ENCODE assay signal across 22 cellular contexts in genomic region chr1:171583581-171584194, GRCh38. TPM values are rescaled to one million over a fixed set of nuclear protein-coding genes. Genes with fewer than 3 reads are reported as not detected.
DNase-seq lines count a peak whose midpoint lies in the region; ATAC-seq, FAIRE-seq and TF ChIP-seq lines count a peak whose summit lies in the region.
"Had no signal": no experiment of that assay in that cellular context is flagged by ENCODE, and none has a peak within 500 bp of the region (broad histone marks: within the 10 kb centered on the region; RNA-seq: fewer than 3 reads in every experiment).

No MANE protein-coding gene starts in this region.

- H3K79me2 ChIP-seq in GM23248 (ENCODE audit: insufficient read depth): peaks cover 19% of the 10 kb centered on the region

- no peaks in the 10 kb centered on the region for H4K20me1 ChIP-seq in GM23248 (ENCODE audit: insufficient read depth)

- H3K4me2 ChIP-seq in GM23248 (ENCODE audit: unreplicated experiment): no peak overlapping the region

- FAIRE-seq in D721Med (lab: Jason Lieb, UNC): peak; percentile 72
- FAIRE-seq in bronchial epithelial cell (lab: Jason Lieb, UNC): no peak
- FAIRE-seq: urothelium cell line had no signal

- in situ Hi-C loops in GM23248 (cut with MboI): no loop called here

- no peak overlapping the region for H3K9ac ChIP-seq in GM23248

- intact Hi-C loops in mucosa of descending colon (cut with DNase I, micrococcal nuclease): loop anchor here (10.0 kb wide), 2 partner anchors 59 to 69 kb away; no protein-coding TSS in a partner anchor

- no peaks in the 10 kb centered on the region for H3K9me2 ChIP-seq in GM23248 (ENCODE audit: insufficient read depth)

- no peak overlapping the region for H2AFZ ChIP-seq in GM23248

- H3K4me1 ChIP-seq in GM23248 (ENCODE audit: insufficient read depth): no peaks in the 10 kb centered on the region
- H3K4me1 ChIP-seq in mucosa of descending colon (ENCODE audit: low read depth): no peaks in the 10 kb centered on the region
- H3K4me1 ChIP-seq: ascending aorta had no signal

- TF ChIP-seq CTCF in D721Med (IDR thresholded peaks at IDR 0.05; ENCODE audit: insufficient read depth, missing control alignments) (no peak), bronchial epithelial cell (IDR thresholded peaks at IDR 0.05; ENCODE audit: insufficient read depth, low read length, severe bottlenecking) (no peak), mucosa of descending colon (IDR thresholded peaks at IDR 0.05) (no peak)

- ATAC-seq in mucosa of descending colon (no peak), HG03196 (IDR thresholded peaks at IDR 0.05; ENCODE audit: unreplicated experiment) (no peak)
- ATAC-seq: effector memory CD8-positive, alpha-beta T cell; HCT116; left ventricle myocardium superior had no signal

- no peaks in the 10 kb centered on the region; the same call in none of the 2 replicates for H3F3A ChIP-seq in GM23248 (ENCODE audit: insufficient read depth)

- H3K27me3 ChIP-seq in GM23248 (replicated peaks; ENCODE audit: insufficient read depth): no peaks in the 10 kb centered on the region
- H3K27me3 ChIP-seq in bronchial epithelial cell (ENCODE audit: control insufficient read depth, insufficient read depth, low read length): no peaks in the 10 kb centered on the region
- H3K27me3 ChIP-seq: ascending aorta had no signal

- no peaks in the 10 kb centered on the region for H3K9me3 ChIP-seq in GM23248 (ENCODE audit: low read depth)
- H3K9me3 ChIP-seq in mucosa of descending colon: no peaks in the 10 kb centered on the region
- H3K9me3 ChIP-seq: ascending aorta had no signal

- H3K4me3 ChIP-seq in GM23248: no peak overlapping the region
- H3K4me3 ChIP-seq in bronchial epithelial cell (ENCODE audit: low read depth, low read length): no peak overlapping the region
- H3K4me3 ChIP-seq in mucosa of descending colon: peak overlapping the region; percentile 7
- H3K4me3 ChIP-seq: ascending aorta had no signal

- H3K27ac ChIP-seq in GM23248: no peak overlapping the region
- H3K27ac ChIP-seq: ascending aorta, RWPE1 had no signal

- DNase-seq in D721Med (ENCODE audit: insufficient read length, low spot score): no peak
- peak; percentile 12 for DNase-seq in GM23248
- DNase-seq in bronchial epithelial cell (ENCODE audit: low read depth): peak; percentile 32
- no peak for DNase-seq in mucosa of descending colon
- DNase-seq in NCI-H2107 treated with DMSO at 0.1 percent for 48 hours (lab: John Stamatoyannopoulos, UW; ENCODE audit: unreplicated experiment): no peak
- DNase-seq in cerebellar nuclear complex (lab: John Stamatoyannopoulos, UW): no peak
- no peak for DNase-seq in GF-D8 (lab: John Stamatoyannopoulos, UW)
- DNase-seq: activated gamma-delta T cell; AML-193; effector memory CD8-positive, alpha-beta T cell; head of caudate nucleus; left ventricle myocardium superior; NCI-H1417 treated with DMSO at 0.1 percent for 48 hours; NCI-H2107; NCI-H524 treated with DMSO at 0.1 percent for 48 hours; stimulated activated CD4-positive, alpha-beta T cell treated with anti-CD3 and anti-CD28 coated beads, Interleukin-4, amount 100 ng/mL, for 4 hours had no signal

- 61 to 68% methylated on average over 1 of the region's 1 CpG for WGBS in GM23248 (ENCODE audit: low coverage in 1 of 2, low lambda C conversion rate in 2 of 2, missing lambda C conversion rate in 2 of 2), 2 experiments

- H3K36me3 ChIP-seq in GM23248 (ENCODE audit: low read depth) (peaks cover 76% of the 10 kb centered on the region), bronchial epithelial cell (ENCODE audit: control insufficient read depth, insufficient read depth, low read length) (peaks cover 11% of the 10 kb centered on the region), mucosa of descending colon (ENCODE audit: low read depth) (peaks cover 22% of the 10 kb centered on the region)

RNA-seq across cellular contexts. Expression of gene MYOCOS, which starts 38.4 kb away (rescaled TPM):
- total RNA-seq in GM23248 (2014; rRNA removed; shearing (Covaris generic)): not detected in 2 replicates
- not detected in 2 replicates for polyA plus RNA-seq in GM23248 (2016; fragmentation: Nextera tagmentation; extraction: Ambion mirVana)
- total RNA-seq in bronchial epithelial cell (not detected in 2 replicates), mucosa of descending colon (not detected)
- total RNA-seq: ascending aorta, Daoy, left ventricle myocardium superior had no signal

Comparison
In these comparisons a context has a peak if more than half of its experiments do, and no peak if none do; other contexts are left out.
1. DNase-seq: peak in GM23248 (single experiment) and bronchial epithelial cell (single experiment); none in D721Med (single experiment), mucosa of descending colon (0 of 3), NCI-H2107 treated with DMSO at 0.1 percent for 48 hours (single experiment), cerebellar nuclear complex (0 of 2) and GF-D8 (single experiment).